In genomic region chr1:5954964-5955363, GRCh38 we compare ENCODE assay signal across 1 cellular context.
TF ChIP-seq lines count a peak whose summit lies in the region.

No MANE protein-coding gene starts in this region.

TF ChIP-seq in GM12878, 131 proteins besides CTCF, POLR2A, EP300 and RAD21 (continued from another document):
- no peak for TF ChIP-seq TCF12 (IDR thresholded peaks at IDR 0.05; ENCODE audit: low read depth, low read length)
- TF ChIP-seq SREBF1 (IDR thresholded peaks at IDR 0.05; ENCODE audit: low read length) = no peak
- peak; percentile 66 for TF ChIP-seq JUNB (IDR thresholded peaks at IDR 0.05)
- no peak for TF ChIP-seq PAX8 (IDR thresholded peaks at IDR 0.05)
